Comparison of ENCODE assay signal across 13 cellular contexts in genomic region chr1:94332952-94333351, GRCh38.
A peak's percentile ranks its signal among the peaks of the same experiment; 100 is the strongest.
DNase-seq lines count a peak whose midpoint lies in the region; ATAC-seq and TF ChIP-seq lines count a peak whose summit lies in the region.
"Had no signal": no experiment of that assay in that cellular context is flagged by ENCODE, and none has a peak within 500 bp of the region (broad histone marks: within the 10 kb centered on the region; RNA-seq: fewer than 3 reads in every experiment).

No MANE protein-coding gene starts in this region.

- no peaks in the 10 kb centered on the region for H3K4me1 ChIP-seq in fibroblast of lung (ENCODE audit: control insufficient read depth, extremely low read depth, insufficient read depth, low read length)
- H3K4me1 ChIP-seq in body of pancreas, result peaks cover 12% of the 10 kb centered on the region

- no peak overlapping the region for H3K4me3 ChIP-seq in fibroblast of lung (replicated peaks in 1 of 4; ENCODE audit: control extremely low read depth in 1 of 4, insufficient read depth in 1 of 4, low read depth in 3 of 4, low read length in 4 of 4)
- H3K4me3 ChIP-seq in body of pancreas, result no peak overlapping the region

- 56 to 57% methylated on average over 4 of the region's 4 CpGs for WGBS in body of pancreas, 2 donors

- no peak overlapping the region for H2AFZ ChIP-seq in fibroblast of lung (ENCODE audit: low read length)

- H3K27ac ChIP-seq in fibroblast of lung (ENCODE audit: insufficient read depth, low read length) (no peak overlapping the region), body of pancreas (no peak overlapping the region)

- intact Hi-C loops in body of pancreas (cut with DNase I), result loop anchor here (5.0 kb wide), 1 partner anchor 276 kb away; no protein-coding TSS in a partner anchor

- H3K36me3 ChIP-seq in fibroblast of lung (ENCODE audit: control insufficient read depth, insufficient read depth, low read length), result no peaks in the 10 kb centered on the region
- H3K36me3 ChIP-seq in body of pancreas (replicated peaks in 1 of 2; ENCODE audit: insufficient read depth in 1 of 2, low read depth in 2 of 2), result no peaks in the 10 kb centered on the region

- H3K4me2 ChIP-seq in fibroblast of lung (ENCODE audit: extremely low read depth, insufficient read depth, low read length), result no peak overlapping the region

- ATAC-seq in GM19463 (IDR thresholded peaks at IDR 0.05; ENCODE audit: unreplicated experiment) (peak; percentile 70), HG03520 (IDR thresholded peaks at IDR 0.05; ENCODE audit: unreplicated experiment) (peak; percentile 52), GM21737 (IDR thresholded peaks at IDR 0.05; ENCODE audit: unreplicated experiment) (no peak), body of pancreas (no peak)
- ATAC-seq: left ventricle myocardium superior, right cardiac atrium had no signal

- no peaks in the 10 kb centered on the region for H3K79me2 ChIP-seq in fibroblast of lung (ENCODE audit: control insufficient read depth, insufficient read depth, low read length)

- H3K27me3 ChIP-seq in fibroblast of lung (ENCODE audit: control insufficient read depth, insufficient read depth, low read length), result no peaks in the 10 kb centered on the region
- no peaks in the 10 kb centered on the region for H3K27me3 ChIP-seq in body of pancreas

- H3K9ac ChIP-seq in fibroblast of lung (ENCODE audit: insufficient read depth, low read length), result no peak overlapping the region

- no peak for TF ChIP-seq POLR2A in body of pancreas (IDR thresholded peaks at IDR 0.05)

- DNase-seq in Daoy (ENCODE audit: low read depth) (peak; percentile 76), fibroblast of lung (ENCODE audit: low read depth in 2 of 2) (peak; percentile 28 to 68), NCI-H2081 treated with DMSO at 0.1 percent for 48 hours (lab: John Stamatoyannopoulos, UW) (no peak), body of pancreas (no peak)
- no peak for DNase-seq in activated CD4-positive, alpha-beta T cell treated with anti-CD3 and anti-CD28 coated beads for 48 hours
- DNase-seq: activated CD4-positive, alpha-beta T cell treated with anti-CD3 and anti-CD28 coated beads for 1 hour; activated naive CD8-positive, alpha-beta T cell treated with anti-CD3 and anti-CD28 coated beads for 36 hours; left ventricle myocardium superior; NCI-H1436; right cardiac atrium had no signal

- H3K9me3 ChIP-seq in fibroblast of lung (ENCODE audit: control insufficient read depth, insufficient read depth, low read depth, low read length), result no peaks in the 10 kb centered on the region
- H3K9me3 ChIP-seq in body of pancreas, result no peaks in the 10 kb centered on the region

- TF ChIP-seq CTCF in fibroblast of lung (conservative IDR thresholded peaks at IDR 0.05 in 1 of 2, IDR thresholded peaks at IDR 0.05 in 1 of 2; ENCODE audit: low read depth in 1 of 2, low read length in 2 of 2) (no peak), body of pancreas (IDR thresholded peaks at IDR 0.05) (no peak)

- H4K20me1 ChIP-seq in fibroblast of lung (ENCODE audit: control insufficient read depth, extremely low read depth, insufficient read depth, low read length), result no peaks in the 10 kb centered on the region

Comparison
In these comparisons a context has a peak if more than half of its experiments do, and no peak if none do; other contexts are left out.
1. DNase-seq: peak in Daoy (single experiment) and fibroblast of lung (2 of 2); none in NCI-H2081 treated with DMSO at 0.1 percent for 48 hours (single experiment), activated CD4-positive, alpha-beta T cell treated with anti-CD3 and anti-CD28 coated beads for 48 hours (single experiment) and body of pancreas (0 of 4).
2. ATAC-seq: peak in GM19463 (single experiment) and HG03520 (single experiment); none in GM21737 (single experiment) and body of pancreas (single experiment).